14 cellular contexts compared by ENCODE assay signal in genomic region chr7:5926263-5926870, GRCh38. TPM values are rescaled to one million over a fixed set of nuclear protein-coding genes. Genes with fewer than 3 reads are reported as not detected.
DNase-seq lines count a peak whose midpoint lies in the region; ATAC-seq and TF ChIP-seq lines count a peak whose summit lies in the region.
"Not testable (repeated sequence)": the region's sequence is repeated elsewhere in the genome, so short reads cannot be mapped to it uniquely, and the experiment has no call there.
"Had no signal": no experiment of that assay in that cellular context is flagged by ENCODE, and none has a peak within 500 bp of the region (broad histone marks: within the 10 kb centered on the region; RNA-seq: fewer than 3 reads in every experiment).

No MANE protein-coding gene starts in this region.

- not testable (repeated sequence) for H3K36me3 ChIP-seq in OCI-LY7 (ENCODE audit: insufficient read depth, low read length); lower lobe of right lung; psoas muscle (ENCODE audit: insufficient read depth in 1 of 2, low read depth in 1 of 2); upper lobe of left lung

- not testable (repeated sequence) for H3K9me3 ChIP-seq in OCI-LY7 (ENCODE audit: low read length); lower lobe of right lung; psoas muscle; upper lobe of left lung

- H3K4me3 ChIP-seq in OCI-LY7 (ENCODE audit: low read depth, low read length, poor library complexity, severe bottlenecking); lower lobe of right lung; psoas muscle; upper lobe of left lung: not testable (repeated sequence)

- BruUV-seq in OCI-LY7 (replicated peaks; lab: Mats Ljungman, UMichigan), result TSS peak; percentile 50

- not testable (repeated sequence) for H3K79me2 ChIP-seq in OCI-LY7 (ENCODE audit: insufficient read depth, low read depth, low read length)

- POLR2A ChIA-PET in OCI-LY7 (lab: Charles Lee), result not testable (repeated sequence)

- not testable (repeated sequence) for TF ChIP-seq EP300 in upper lobe of left lung (IDR thresholded peaks at IDR 0.05)

- intact Hi-C loops in OCI-LY7 (cut with micrococcal nuclease; ENCODE audit: unreplicated experiment); lower lobe of right lung (cut with DNase I); psoas muscle (cut with DNase I): not testable (repeated sequence)

- H3K4me2 ChIP-seq in OCI-LY7 (ENCODE audit: low read length), result not testable (repeated sequence)

- not testable (repeated sequence) for H3K27ac ChIP-seq in OCI-LY7 (ENCODE audit: low read depth, low read length, poor library complexity, severe bottlenecking); lower lobe of right lung; psoas muscle; upper lobe of left lung

- not testable (repeated sequence) for H4K20me1 ChIP-seq in OCI-LY7 (ENCODE audit: insufficient read depth, low read length)

- CTCF ChIA-PET in OCI-LY7 (lab: Charles Lee; ENCODE audit: unreplicated experiment), result not testable (repeated sequence)

- not testable (repeated sequence) for DNase-seq in OCI-LY7 (ENCODE audit: low spot score); left lobe of liver (ENCODE audit: low spot score); lower lobe of right lung; psoas muscle; upper lobe of left lung

- TF ChIP-seq POLR2A in upper lobe of left lung (IDR thresholded peaks at IDR 0.05), result not testable (repeated sequence)

- peak; percentile 68 for ATAC-seq in left lobe of liver
- ATAC-seq in lower lobe of right lung, result peak; percentile 86 to 88
- peak; percentile 75 to 83 (median 78) for ATAC-seq in psoas muscle
- peak; percentile 47 to 77 for ATAC-seq in upper lobe of left lung (ENCODE audit: low FRiP score in 2 of 2)

- not testable (repeated sequence) for H2AFZ ChIP-seq in OCI-LY7 (ENCODE audit: low read length)

- WGBS in psoas muscle, 3 donors, result 59% methylated on average over 2 of the region's 13 CpGs; no CpG with 5 or more reads in 2 of the 3 donors
- WGBS in upper lobe of left lung, 2 donors, result no CpG with 5 or more reads among the region's 13 CpGs

- not testable (repeated sequence) for TF ChIP-seq CTCF in OCI-LY7 (conservative IDR thresholded peaks at IDR 0.05; ENCODE audit: low read length); lower lobe of right lung (IDR thresholded peaks at IDR 0.05); psoas muscle (IDR thresholded peaks at IDR 0.05); upper lobe of left lung (IDR thresholded peaks at IDR 0.05)

- H3K9me2 ChIP-seq in OCI-LY7 (ENCODE audit: insufficient read depth, low read length), result not testable (repeated sequence)

- H3K4me1 ChIP-seq in OCI-LY7 (ENCODE audit: insufficient read depth, low read length, poor library complexity, severe bottlenecking); lower lobe of right lung; psoas muscle; upper lobe of left lung: not testable (repeated sequence)

- not testable (repeated sequence) for H3K27me3 ChIP-seq in lower lobe of right lung (ENCODE audit: low read depth); psoas muscle (ENCODE audit: insufficient read depth in 3 of 3, low read length in 2 of 3); upper lobe of left lung

RNA-seq across cellular contexts. Expression of gene CCZ1, which starts 27.8 kb away (rescaled TPM):
- 48.1 and 52.3 TPM in 2 replicates for total RNA-seq in OCI-LY7 (2014; rRNA removed; shearing (Covaris generic))
- 108 and 115 TPM in 2 replicates for total RNA-seq in OCI-LY7 (2022)
- 23.0 TPM for total RNA-seq in left lobe of liver
- total RNA-seq in lower lobe of right lung, result 56.8 TPM
- total RNA-seq in psoas muscle, result 10 to 100 TPM; 36.0 to 59.7 (median 42.9) TPM
- polyA plus RNA-seq in psoas muscle, result 10 to 100 TPM; 37.6 to 94.2 (median 51.7) TPM
- total RNA-seq in upper lobe of left lung, result 10 to 100 TPM; 21.3 to 68.2 (median 48.9) TPM

RNA-seq across cellular contexts. Expression of gene RSPH10B, which starts 44.1 kb away (rescaled TPM):
- total RNA-seq in OCI-LY7 (2014; rRNA removed; shearing (Covaris generic)), result 0.09 and 0.51 TPM in 2 replicates
- total RNA-seq in OCI-LY7 (2022) (0.29 and 0.94 TPM in 2 replicates), left lobe of liver (0.13 TPM), lower lobe of right lung (2.7 TPM), psoas muscle (under 1 TPM in 2 of 4 donors, not detected in 2; 0.39 to 0.58 TPM), upper lobe of left lung (10 to 100 TPM in 2 of 6 donors, 1 to 10 TPM in 3, under 1 TPM in 1; 0.20 to 20.5 (median 4.4) TPM)
- under 1 TPM; 0.06 to 0.60 (median 0.25) TPM for polyA plus RNA-seq in psoas muscle
- total RNA-seq: CD4-positive, alpha-beta memory T cell; CD4-positive, CD25-positive, alpha-beta regulatory T cell; CD8-positive, alpha-beta memory T cell; G401; GM12878 had no signal
- polyA plus RNA-seq: CD14-positive monocyte; CD4-positive, alpha-beta memory T cell; CD4-positive, CD25-positive, alpha-beta regulatory T cell; CD8-positive, alpha-beta memory T cell had no signal

RNA-seq across cellular contexts. Expression of gene OCM, which starts 45.8 kb away (rescaled TPM):
- not detected in 2 replicates for total RNA-seq in OCI-LY7 (2014; rRNA removed; shearing (Covaris generic))
- not detected in 2 replicates for total RNA-seq in OCI-LY7 (2022)
- 0.28 TPM for total RNA-seq in left lobe of liver
- not detected for total RNA-seq in lower lobe of right lung
- not detected for total RNA-seq in psoas muscle
- not detected for polyA plus RNA-seq in psoas muscle
- not detected for total RNA-seq in upper lobe of left lung
- total RNA-seq: A673, Daoy, G401, GM12878 had no signal
- polyA plus RNA-seq: AG04450, CD14-positive monocyte, GM12878 had no signal
